Comparison of ENCODE assay signal across 1 cellular context in the genomic region with DNA sequence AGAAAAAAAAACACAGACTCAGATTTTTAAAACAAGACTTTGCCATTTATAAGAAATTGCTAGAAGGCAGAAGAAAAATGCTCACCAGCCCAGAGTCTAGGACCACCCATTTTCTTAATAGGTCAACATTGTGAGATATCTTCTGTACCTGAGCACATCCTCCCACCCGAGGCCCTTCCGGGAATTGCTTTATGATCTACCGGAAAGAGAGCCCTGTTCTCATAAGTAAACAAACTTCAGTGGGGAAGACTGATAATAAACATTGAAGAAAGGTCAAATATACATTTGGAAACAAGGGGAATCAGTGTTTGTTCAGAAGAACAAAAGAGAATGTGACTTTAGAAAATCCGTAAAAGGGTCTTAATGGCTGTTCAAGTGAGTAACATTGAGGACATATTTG.
TF ChIP-seq lines count a peak whose summit lies in the region.

No MANE protein-coding gene starts in this region.

TF ChIP-seq in HepG2, 621 proteins besides CTCF, POLR2A, EP300 and RAD21 (continued from another document and continues in another):
- TF ChIP-seq, protein P1, sequence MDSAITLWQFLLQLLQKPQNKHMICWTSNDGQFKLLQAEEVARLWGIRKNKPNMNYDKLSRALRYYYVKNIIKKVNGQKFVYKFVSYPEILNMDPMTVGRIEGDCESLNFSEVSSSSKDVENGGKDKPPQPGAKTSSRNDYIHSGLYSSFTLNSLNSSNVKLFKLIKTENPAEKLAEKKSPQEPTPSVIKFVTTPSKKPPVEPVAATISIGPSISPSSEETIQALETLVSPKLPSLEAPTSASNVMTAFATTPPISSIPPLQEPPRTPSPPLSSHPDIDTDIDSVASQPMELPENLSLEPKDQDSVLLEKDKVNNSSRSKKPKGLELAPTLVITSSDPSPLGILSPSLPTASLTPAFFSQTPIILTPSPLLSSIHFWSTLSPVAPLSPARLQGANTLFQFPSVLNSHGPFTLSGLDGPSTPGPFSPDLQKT (CRISPR knock-in tag; IDR thresholded peaks at IDR 0.05; ENCODE audit: borderline replicate concordance) = no peak
- TF ChIP-seq, protein P2, sequence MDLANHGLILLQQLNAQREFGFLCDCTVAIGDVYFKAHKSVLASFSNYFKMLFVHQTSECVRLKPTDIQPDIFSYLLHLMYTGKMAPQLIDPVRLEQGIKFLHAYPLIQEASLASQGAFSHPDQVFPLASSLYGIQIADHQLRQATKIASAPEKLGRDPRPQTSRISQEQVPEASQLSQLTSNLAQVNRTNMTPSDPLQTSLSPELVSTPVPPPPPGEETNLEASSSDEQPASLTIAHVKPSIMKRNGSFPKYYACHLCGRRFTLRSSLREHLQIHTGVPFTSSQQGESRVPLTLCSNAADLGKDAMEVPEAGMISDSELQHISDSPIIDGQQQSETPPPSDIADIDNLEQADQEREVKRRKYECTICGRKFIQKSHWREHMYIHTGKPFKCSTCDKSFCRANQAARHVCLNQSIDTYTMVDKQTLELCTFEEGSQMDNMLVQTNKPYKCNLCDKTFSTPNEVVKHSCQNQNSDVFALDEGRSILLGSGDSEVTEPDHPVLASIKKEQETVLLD (CRISPR knock-in tag; IDR thresholded peaks at IDR 0.05; ENCODE audit: low read depth) = no peak
- no peak for TF ChIP-seq IKZF4 (CRISPR knock-in tag; IDR thresholded peaks at IDR 0.05; ENCODE audit: borderline replicate concordance, low read depth, not compliant biosample characterization)
- TF ChIP-seq ZNF570 (CRISPR knock-in tag; IDR thresholded peaks at IDR 0.05; ENCODE audit: borderline replicate concordance) = no peak
- no peak for TF ChIP-seq ZNF556 (CRISPR knock-in tag; IDR thresholded peaks at IDR 0.05; ENCODE audit: borderline replicate concordance)
- TF ChIP-seq, protein P3, sequence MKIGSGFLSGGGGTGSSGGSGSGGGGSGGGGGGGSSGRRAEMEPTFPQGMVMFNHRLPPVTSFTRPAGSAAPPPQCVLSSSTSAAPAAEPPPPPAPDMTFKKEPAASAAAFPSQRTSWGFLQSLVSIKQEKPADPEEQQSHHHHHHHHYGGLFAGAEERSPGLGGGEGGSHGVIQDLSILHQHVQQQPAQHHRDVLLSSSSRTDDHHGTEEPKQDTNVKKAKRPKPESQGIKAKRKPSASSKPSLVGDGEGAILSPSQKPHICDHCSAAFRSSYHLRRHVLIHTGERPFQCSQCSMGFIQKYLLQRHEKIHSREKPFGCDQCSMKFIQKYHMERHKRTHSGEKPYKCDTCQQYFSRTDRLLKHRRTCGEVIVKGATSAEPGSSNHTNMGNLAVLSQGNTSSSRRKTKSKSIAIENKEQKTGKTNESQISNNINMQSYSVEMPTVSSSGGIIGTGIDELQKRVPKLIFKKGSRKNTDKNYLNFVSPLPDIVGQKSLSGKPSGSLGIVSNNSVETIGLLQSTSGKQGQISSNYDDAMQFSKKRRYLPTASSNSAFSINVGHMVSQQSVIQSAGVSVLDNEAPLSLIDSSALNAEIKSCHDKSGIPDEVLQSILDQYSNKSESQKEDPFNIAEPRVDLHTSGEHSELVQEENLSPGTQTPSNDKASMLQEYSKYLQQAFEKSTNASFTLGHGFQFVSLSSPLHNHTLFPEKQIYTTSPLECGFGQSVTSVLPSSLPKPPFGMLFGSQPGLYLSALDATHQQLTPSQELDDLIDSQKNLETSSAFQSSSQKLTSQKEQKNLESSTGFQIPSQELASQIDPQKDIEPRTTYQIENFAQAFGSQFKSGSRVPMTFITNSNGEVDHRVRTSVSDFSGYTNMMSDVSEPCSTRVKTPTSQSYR (CRISPR knock-in tag; IDR thresholded peaks at IDR 0.05; ENCODE audit: borderline replicate concordance) = peak; percentile 85; the same call in 1 of the 2 replicates
- TF ChIP-seq SAFB2 (CRISPR knock-in tag; IDR thresholded peaks at IDR 0.05; ENCODE audit: borderline replicate concordance, low read depth) = no peak
- TF ChIP-seq BCL6 (CRISPR knock-in tag; IDR thresholded peaks at IDR 0.05) = peak; percentile 98
- TF ChIP-seq NKX3-1 (CRISPR knock-in tag; IDR thresholded peaks at IDR 0.05) = peak; percentile 24; the same call in 1 of the 2 replicates
- TF ChIP-seq, protein P4, sequence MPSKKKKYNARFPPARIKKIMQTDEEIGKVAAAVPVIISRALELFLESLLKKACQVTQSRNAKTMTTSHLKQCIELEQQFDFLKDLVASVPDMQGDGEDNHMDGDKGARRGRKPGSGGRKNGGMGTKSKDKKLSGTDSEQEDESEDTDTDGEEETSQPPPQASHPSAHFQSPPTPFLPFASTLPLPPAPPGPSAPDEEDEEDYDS (CRISPR knock-in tag; IDR thresholded peaks at IDR 0.05) = peak; percentile 35; the same call in 1 of the 2 replicates
- TF ChIP-seq HOXA3 (CRISPR knock-in tag; IDR thresholded peaks at IDR 0.05) = no peak
- TF ChIP-seq, protein P5, sequence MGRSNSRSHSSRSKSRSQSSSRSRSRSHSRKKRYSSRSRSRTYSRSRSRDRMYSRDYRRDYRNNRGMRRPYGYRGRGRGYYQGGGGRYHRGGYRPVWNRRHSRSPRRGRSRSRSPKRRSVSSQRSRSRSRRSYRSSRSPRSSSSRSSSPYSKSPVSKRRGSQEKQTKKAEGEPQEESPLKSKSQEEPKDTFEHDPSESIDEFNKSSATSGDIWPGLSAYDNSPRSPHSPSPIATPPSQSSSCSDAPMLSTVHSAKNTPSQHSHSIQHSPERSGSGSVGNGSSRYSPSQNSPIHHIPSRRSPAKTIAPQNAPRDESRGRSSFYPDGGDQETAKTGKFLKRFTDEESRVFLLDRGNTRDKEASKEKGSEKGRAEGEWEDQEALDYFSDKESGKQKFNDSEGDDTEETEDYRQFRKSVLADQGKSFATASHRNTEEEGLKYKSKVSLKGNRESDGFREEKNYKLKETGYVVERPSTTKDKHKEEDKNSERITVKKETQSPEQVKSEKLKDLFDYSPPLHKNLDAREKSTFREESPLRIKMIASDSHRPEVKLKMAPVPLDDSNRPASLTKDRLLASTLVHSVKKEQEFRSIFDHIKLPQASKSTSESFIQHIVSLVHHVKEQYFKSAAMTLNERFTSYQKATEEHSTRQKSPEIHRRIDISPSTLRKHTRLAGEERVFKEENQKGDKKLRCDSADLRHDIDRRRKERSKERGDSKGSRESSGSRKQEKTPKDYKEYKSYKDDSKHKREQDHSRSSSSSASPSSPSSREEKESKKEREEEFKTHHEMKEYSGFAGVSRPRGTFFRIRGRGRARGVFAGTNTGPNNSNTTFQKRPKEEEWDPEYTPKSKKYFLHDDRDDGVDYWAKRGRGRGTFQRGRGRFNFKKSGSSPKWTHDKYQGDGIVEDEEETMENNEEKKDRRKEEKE (IDR thresholded peaks at IDR 0.05) = no peak
- TF ChIP-seq, protein P6, sequence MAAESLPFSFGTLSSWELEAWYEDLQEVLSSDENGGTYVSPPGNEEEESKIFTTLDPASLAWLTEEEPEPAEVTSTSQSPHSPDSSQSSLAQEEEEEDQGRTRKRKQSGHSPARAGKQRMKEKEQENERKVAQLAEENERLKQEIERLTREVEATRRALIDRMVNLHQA (CRISPR knock-in tag; IDR thresholded peaks at IDR 0.05) = no peak
- TF ChIP-seq, protein P7, sequence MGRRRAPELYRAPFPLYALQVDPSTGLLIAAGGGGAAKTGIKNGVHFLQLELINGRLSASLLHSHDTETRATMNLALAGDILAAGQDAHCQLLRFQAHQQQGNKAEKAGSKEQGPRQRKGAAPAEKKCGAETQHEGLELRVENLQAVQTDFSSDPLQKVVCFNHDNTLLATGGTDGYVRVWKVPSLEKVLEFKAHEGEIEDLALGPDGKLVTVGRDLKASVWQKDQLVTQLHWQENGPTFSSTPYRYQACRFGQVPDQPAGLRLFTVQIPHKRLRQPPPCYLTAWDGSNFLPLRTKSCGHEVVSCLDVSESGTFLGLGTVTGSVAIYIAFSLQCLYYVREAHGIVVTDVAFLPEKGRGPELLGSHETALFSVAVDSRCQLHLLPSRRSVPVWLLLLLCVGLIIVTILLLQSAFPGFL (CRISPR knock-in tag; IDR thresholded peaks at IDR 0.05) = no peak
- no peak for TF ChIP-seq SMAD1 (CRISPR knock-in tag; IDR thresholded peaks at IDR 0.05; ENCODE audit: borderline replicate concordance, low read depth)
- no peak for TF ChIP-seq FOXM1 (CRISPR knock-in tag; IDR thresholded peaks at IDR 0.05)
- TF ChIP-seq NCOR1 (IDR thresholded peaks at IDR 0.05; ENCODE audit: borderline replicate concordance, low read length) = peak; percentile 39; the same call in 1 of the 2 replicates
- no peak for TF ChIP-seq PCBP2 (optimal IDR thresholded peaks at IDR 0.05; ENCODE audit: low read depth, low read length, poor library complexity, severe bottlenecking)
- TF ChIP-seq MXI1 (IDR thresholded peaks at IDR 0.05; ENCODE audit: borderline replicate concordance, low read depth, low read length) = no peak
- TF ChIP-seq ELF1 (CRISPR knock-in tag; IDR thresholded peaks at IDR 0.05) = peak; percentile 86
- TF ChIP-seq TBP (CRISPR knock-in tag; IDR thresholded peaks at IDR 0.05) = no peak
- no peak for TF ChIP-seq AGO2 (optimal IDR thresholded peaks at IDR 0.05; ENCODE audit: low read depth, low read length)
- peak; percentile 38; the same call in 1 of the 2 replicates for TF ChIP-seq GABPB1 (CRISPR knock-in tag; IDR thresholded peaks at IDR 0.05)
- peak; percentile 96; the same call in 1 of the 2 replicates for TF ChIP-seq ZBTB20 (CRISPR knock-in tag; IDR thresholded peaks at IDR 0.05; ENCODE audit: borderline replicate concordance, low read depth)
- TF ChIP-seq HNRNPUL1 (IDR thresholded peaks at IDR 0.05; ENCODE audit: low read depth, low read length) = no peak
- TF ChIP-seq SOX5 (CRISPR knock-in tag; IDR thresholded peaks at IDR 0.05; ENCODE audit: borderline replicate concordance) = peak; percentile 99
- TF ChIP-seq, protein P8, sequence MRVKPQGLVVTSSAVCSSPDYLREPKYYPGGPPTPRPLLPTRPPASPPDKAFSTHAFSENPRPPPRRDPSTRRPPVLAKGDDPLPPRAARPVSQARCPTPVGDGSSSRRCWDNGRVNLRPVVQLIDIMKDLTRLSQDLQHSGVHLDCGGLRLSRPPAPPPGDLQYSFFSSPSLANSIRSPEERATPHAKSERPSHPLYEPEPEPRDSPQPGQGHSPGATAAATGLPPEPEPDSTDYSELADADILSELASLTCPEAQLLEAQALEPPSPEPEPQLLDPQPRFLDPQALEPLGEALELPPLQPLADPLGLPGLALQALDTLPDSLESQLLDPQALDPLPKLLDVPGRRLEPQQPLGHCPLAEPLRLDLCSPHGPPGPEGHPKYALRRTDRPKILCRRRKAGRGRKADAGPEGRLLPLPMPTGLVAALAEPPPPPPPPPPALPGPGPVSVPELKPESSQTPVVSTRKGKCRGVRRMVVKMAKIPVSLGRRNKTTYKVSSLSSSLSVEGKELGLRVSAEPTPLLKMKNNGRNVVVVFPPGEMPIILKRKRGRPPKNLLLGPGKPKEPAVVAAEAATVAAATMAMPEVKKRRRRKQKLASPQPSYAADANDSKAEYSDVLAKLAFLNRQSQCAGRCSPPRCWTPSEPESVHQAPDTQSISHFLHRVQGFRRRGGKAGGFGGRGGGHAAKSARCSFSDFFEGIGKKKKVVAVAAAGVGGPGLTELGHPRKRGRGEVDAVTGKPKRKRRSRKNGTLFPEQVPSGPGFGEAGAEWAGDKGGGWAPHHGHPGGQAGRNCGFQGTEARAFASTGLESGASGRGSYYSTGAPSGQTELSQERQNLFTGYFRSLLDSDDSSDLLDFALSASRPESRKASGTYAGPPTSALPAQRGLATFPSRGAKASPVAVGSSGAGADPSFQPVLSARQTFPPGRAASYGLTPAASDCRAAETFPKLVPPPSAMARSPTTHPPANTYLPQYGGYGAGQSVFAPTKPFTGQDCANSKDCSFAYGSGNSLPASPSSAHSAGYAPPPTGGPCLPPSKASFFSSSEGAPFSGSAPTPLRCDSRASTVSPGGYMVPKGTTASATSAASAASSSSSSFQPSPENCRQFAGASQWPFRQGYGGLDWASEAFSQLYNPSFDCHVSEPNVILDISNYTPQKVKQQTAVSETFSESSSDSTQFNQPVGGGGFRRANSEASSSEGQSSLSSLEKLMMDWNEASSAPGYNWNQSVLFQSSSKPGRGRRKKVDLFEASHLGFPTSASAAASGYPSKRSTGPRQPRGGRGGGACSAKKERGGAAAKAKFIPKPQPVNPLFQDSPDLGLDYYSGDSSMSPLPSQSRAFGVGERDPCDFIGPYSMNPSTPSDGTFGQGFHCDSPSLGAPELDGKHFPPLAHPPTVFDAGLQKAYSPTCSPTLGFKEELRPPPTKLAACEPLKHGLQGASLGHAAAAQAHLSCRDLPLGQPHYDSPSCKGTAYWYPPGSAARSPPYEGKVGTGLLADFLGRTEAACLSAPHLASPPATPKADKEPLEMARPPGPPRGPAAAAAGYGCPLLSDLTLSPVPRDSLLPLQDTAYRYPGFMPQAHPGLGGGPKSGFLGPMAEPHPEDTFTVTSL (CRISPR knock-in tag; IDR thresholded peaks at IDR 0.05; ENCODE audit: borderline replicate concordance) = peak; percentile 97; the same call in 1 of the 2 replicates
- TF ChIP-seq NFKBIZ (CRISPR knock-in tag; IDR thresholded peaks at IDR 0.05) = peak; percentile 99
- TF ChIP-seq, protein P9, sequence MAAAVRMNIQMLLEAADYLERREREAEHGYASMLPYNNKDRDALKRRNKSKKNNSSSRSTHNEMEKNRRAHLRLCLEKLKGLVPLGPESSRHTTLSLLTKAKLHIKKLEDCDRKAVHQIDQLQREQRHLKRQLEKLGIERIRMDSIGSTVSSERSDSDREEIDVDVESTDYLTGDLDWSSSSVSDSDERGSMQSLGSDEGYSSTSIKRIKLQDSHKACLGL (CRISPR knock-in tag; IDR thresholded peaks at IDR 0.05) = no peak
- TF ChIP-seq FIP1L1 (IDR thresholded peaks at IDR 0.05; ENCODE audit: borderline replicate concordance, insufficient read depth, low read depth, low read length) = no peak
